Comparison of ENCODE assay signal across 9 cellular contexts in genomic region chr1:178192686-178193085, GRCh38.
DNase-seq lines count a peak whose midpoint lies in the region; ATAC-seq and TF ChIP-seq lines count a peak whose summit lies in the region.
"Had no signal": no experiment of that assay in that cellular context is flagged by ENCODE, and none has a peak within 500 bp of the region (broad histone marks: within the 10 kb centered on the region; RNA-seq: fewer than 3 reads in every experiment).

No MANE protein-coding gene starts in this region.

- no peak overlapping the region for H4K91ac ChIP-seq in neuronal stem cell (ENCODE audit: low read depth, low read length, poor library complexity)

- WGBS in body of pancreas, 2 donors, result 31 to 35% methylated on average over 3 of the region's 3 CpGs
- no CpG with 5 or more reads among the region's 3 CpGs for WGBS in neuronal stem cell (ENCODE audit: extremely low coverage in 2 of 2, insufficient read length in 2 of 2, insufficient replicate concordance in 1 of 2), 2 donors

- H2BK12ac ChIP-seq in neuronal stem cell (ENCODE audit: low read length), result no peak overlapping the region

- CTCF ChIA-PET in AG04450 (lab: Charles Lee), result interaction anchor here (0.8 kb wide), 1 partner anchor 90 kb away, joined by 3 read pairs; no protein-coding TSS in a partner anchor

- H3K27ac ChIP-seq in AG04450 (ENCODE audit: low read depth, low read length) (no peak overlapping the region), body of pancreas (peak overlapping the region in 1 of 4 donors; percentile 75), neuronal stem cell (replicated peaks; ENCODE audit: low read length) (no peak overlapping the region)

- no peak overlapping the region for H3K4me2 ChIP-seq in neuronal stem cell (ENCODE audit: insufficient read depth, low read length, poor library complexity, severe bottlenecking)

- H3K27me3 ChIP-seq in AG04450 (ENCODE audit: control insufficient read depth, insufficient read depth, low read length) (no peaks in the 10 kb centered on the region), body of pancreas (no peaks in the 10 kb centered on the region), H7 (ENCODE audit: control insufficient read depth, insufficient read depth, low read length) (no peaks in the 10 kb centered on the region; the same call in 1 of the 2 replicates), neuronal stem cell (ENCODE audit: control insufficient read depth in 3 of 3, insufficient read depth in 3 of 3, low read depth in 1 of 3, low read length in 3 of 3) (no peaks in the 10 kb centered on the region)

- H2BK5ac ChIP-seq in neuronal stem cell (ENCODE audit: low read length), result no peak overlapping the region

- peak; percentile 92 for ATAC-seq in body of pancreas
- no peak for ATAC-seq in HG02763 (IDR thresholded peaks at IDR 0.05; ENCODE audit: unreplicated experiment)

- H3K4me1 ChIP-seq in body of pancreas (peaks cover 9% of the 10 kb centered on the region), neuronal stem cell (ENCODE audit: control insufficient read depth in 2 of 2, insufficient read depth in 1 of 2, low read depth in 1 of 2, low read length in 2 of 2) (no peaks in the 10 kb centered on the region)

- no peak overlapping the region for H2AFZ ChIP-seq in neuronal stem cell (ENCODE audit: low read length)

- no peak overlapping the region for H2BK120ac ChIP-seq in neuronal stem cell (ENCODE audit: low read depth, low read length)

- no peak overlapping the region for H3K23ac ChIP-seq in neuronal stem cell (ENCODE audit: low read depth, low read length, poor library complexity)

- H3K4me3 ChIP-seq in AG04450 (ENCODE audit: low read depth, low read length) (no peak overlapping the region), body of pancreas (no peak overlapping the region), H7 (ENCODE audit: insufficient read depth, low read depth, low read length) (no peak overlapping the region), neuronal stem cell (ENCODE audit: low read length in 2 of 2) (no peak overlapping the region)

- intact Hi-C loops in body of pancreas (cut with DNase I), result no loop called here

- H3K9ac ChIP-seq in neuronal stem cell (ENCODE audit: low read depth, low read length, poor library complexity), result no peak overlapping the region

- no peak overlapping the region for H2BK15ac ChIP-seq in neuronal stem cell (ENCODE audit: low read length)

- POLR2A ChIA-PET in AG04450 (lab: Yijun Ruan, JAX), result no interaction called here

- H3K4ac ChIP-seq in neuronal stem cell (ENCODE audit: low read length), result no peak overlapping the region

- DNase-seq in AG04450 (ENCODE audit: low read depth, low spot score) (peak; percentile 13), LoVo (ENCODE audit: low spot score) (peak; percentile 7), body of pancreas (peak; percentile 52 to 82 (median 69)), kidney glomerular epithelial cell (lab: John Stamatoyannopoulos, UW) (peak; percentile 52), H7 (no peak), neuronal stem cell (ENCODE audit: low spot score) (no peak)
- no peak for DNase-seq in activated naive CD4-positive, alpha-beta T cell treated with Interleukin-2 at 50 U/mL for 16 hours
- DNase-seq: activated B cell treated with CpG ODN at 0.5 μM for 24 hours had no signal

- H3K9me3 ChIP-seq in AG04450 (ENCODE audit: control insufficient read depth, insufficient read depth, low read length) (no peaks in the 10 kb centered on the region), body of pancreas (no peaks in the 10 kb centered on the region), neuronal stem cell (replicated peaks in 1 of 2; ENCODE audit: control insufficient read depth in 2 of 2, insufficient read depth in 1 of 2, low read depth in 1 of 2, low read length in 2 of 2) (no peaks in the 10 kb centered on the region)

- H3K36me3 ChIP-seq in body of pancreas (replicated peaks in 1 of 2; ENCODE audit: insufficient read depth in 1 of 2, low read depth in 2 of 2) (no peaks in the 10 kb centered on the region), H7 (replicated peaks; ENCODE audit: control insufficient read depth, insufficient read depth, low read length) (no peaks in the 10 kb centered on the region), neuronal stem cell (replicated peaks in 1 of 2; ENCODE audit: control insufficient read depth in 2 of 2, insufficient read depth in 2 of 2, low read length in 2 of 2) (no peaks in the 10 kb centered on the region)

- H4K8ac ChIP-seq in neuronal stem cell (ENCODE audit: low read depth, low read length), result no peak overlapping the region

- TF ChIP-seq CTCF in AG04450 (IDR thresholded peaks at IDR 0.05; ENCODE audit: low read depth, low read length) (no peak), body of pancreas (IDR thresholded peaks at IDR 0.05) (no peak)

- H2AK5ac ChIP-seq in neuronal stem cell (ENCODE audit: low read depth, low read length), result no peak overlapping the region

- H3K18ac ChIP-seq in neuronal stem cell (ENCODE audit: low read length), result no peak overlapping the region

- H3K79me1 ChIP-seq in neuronal stem cell (ENCODE audit: low read depth, low read length), result no peaks in the 10 kb centered on the region

- no peak overlapping the region for H3K14ac ChIP-seq in neuronal stem cell (ENCODE audit: low read length)

- TF ChIP-seq POLR2A in body of pancreas (IDR thresholded peaks at IDR 0.05), result no peak

Comparison
In these comparisons a context has a peak if more than half of its experiments do, and no peak if none do; other contexts are left out.
1. DNase-seq: peak in AG04450 (single experiment), LoVo (single experiment), body of pancreas (4 of 4) and kidney glomerular epithelial cell (single experiment); none in H7 (single experiment), neuronal stem cell (single experiment) and activated naive CD4-positive, alpha-beta T cell treated with Interleukin-2 at 50 U/mL for 16 hours (single experiment).